17 cellular contexts compared by ENCODE assay signal in genomic region chr12:91922139-91922538, GRCh38.
"Had no signal": no experiment of that assay in that cellular context is flagged by ENCODE, and none has a peak within 500 bp of the region (broad histone marks: within the 10 kb centered on the region; RNA-seq: fewer than 3 reads in every experiment).

No MANE protein-coding gene starts in this region.

- H3K4me3 Mint-ChIP-seq: effector memory CD8-positive, alpha-beta T cell; nephron progenitor cell; stimulated activated naive CD8-positive, alpha-beta T cell treated with anti-CD3 and anti-CD28 coated beads, Interleukin-15, amount 100 ng/mL, for 72 hours; T-helper 17 cell had no signal

- ATAC-seq: effector memory CD8-positive, alpha-beta T cell; stimulated activated naive CD8-positive, alpha-beta T cell treated with anti-CD3 and anti-CD28 coated beads, Interleukin-15, amount 100 ng/mL, for 72 hours; T-helper 17 cell had no signal

- H3K9me3 Mint-ChIP-seq: effector memory CD8-positive, alpha-beta T cell had no signal

- H3K27me3 Mint-ChIP-seq: effector memory CD8-positive, alpha-beta T cell; progenitor cell of endocrine pancreas; stimulated activated naive CD8-positive, alpha-beta T cell treated with anti-CD3 and anti-CD28 coated beads, Interleukin-15, amount 100 ng/mL, for 72 hours; T-helper 17 cell had no signal

- H3K36me3 ChIP-seq: suprapubic skin, transverse colon, vagina had no signal

- H3K27me3 ChIP-seq: suprapubic skin, transverse colon, vagina had no signal

- H3K27ac Mint-ChIP-seq: nephron progenitor cell, progenitor cell of endocrine pancreas, T-helper 17 cell had no signal

- DNase-seq: activated CD4-positive, alpha-beta T cell treated with anti-CD3 and anti-CD28 coated beads, Interleukin-2, amount 50 U/mL, for 4 hours; activated naive CD4-positive, alpha-beta T cell treated with Interleukin-2 at 50 U/mL for 16 hours; aorta; effector memory CD8-positive, alpha-beta T cell; hypothalamus; nephron progenitor cell; occipital lobe; stimulated activated CD4-positive, alpha-beta T cell treated with anti-CD3 and anti-CD28 coated beads, Interleukin-15, amount 100 ng/mL, for 24 hours; stimulated activated CD4-positive, alpha-beta T cell treated with anti-CD3 and anti-CD28 coated beads, Interleukin-2, amount 100 ng/mL, for 48 hours; stimulated activated naive CD8-positive, alpha-beta T cell treated with anti-CD3 and anti-CD28 coated beads, Interleukin-15, amount 100 ng/mL, for 72 hours; T-helper 17 cell; transverse colon had no signal

- FAIRE-seq: frontal cortex, keratinocyte had no signal

- H3K4me3 ChIP-seq: suprapubic skin, transverse colon, vagina had no signal
